10 cellular contexts compared by ENCODE assay signal in genomic region chr1:206911064-206911663, GRCh38. TPM values are rescaled to one million over a fixed set of nuclear protein-coding genes. Genes with fewer than 3 reads are reported as not detected.
DNase-seq lines count a peak whose midpoint lies in the region; ATAC-seq, FAIRE-seq and TF ChIP-seq lines count a peak whose summit lies in the region.
"Had no signal": no experiment of that assay in that cellular context is flagged by ENCODE, and none has a peak within 500 bp of the region (broad histone marks: within the 10 kb centered on the region; RNA-seq: fewer than 3 reads in every experiment).

No MANE protein-coding gene starts in this region.

- H3K27ac ChIP-seq in HEK293 (ENCODE audit: extremely low read depth, low read depth, low read length) (no peak overlapping the region), mammary epithelial cell (ENCODE audit: insufficient read depth, low read depth, low read length) (no peak overlapping the region), HepG2 (ENCODE audit: extremely low read length, insufficient read depth, low read length) (no peak overlapping the region), uterus (no peak overlapping the region)
- H3K27ac ChIP-seq: skin epidermis had no signal

- dilution Hi-C loops in mammary epithelial cell (cut with HindIII; ENCODE audit: low sequenced_read_pairs) = no loop called here

- BruUV-seq in mammary epithelial cell (replicated peaks; lab: Mats Ljungman, UMichigan) = no TSS peak
- BruUV-seq in HepG2 (replicated peaks; lab: Mats Ljungman, UMichigan) = no TSS peak

- H3K36me3 ChIP-seq in HEK293 (ENCODE audit: control insufficient read depth in 2 of 2, insufficient read depth in 1 of 2, low read length in 2 of 2) = no peaks in the 10 kb centered on the region
- no peaks in the 10 kb centered on the region for H3K36me3 ChIP-seq in mammary epithelial cell (ENCODE audit: insufficient read depth, low read length)
- no peaks in the 10 kb centered on the region for H3K36me3 ChIP-seq in HepG2 (replicated peaks in 1 of 2; ENCODE audit: control insufficient read depth in 1 of 2, insufficient read depth in 2 of 2, low read length in 2 of 2)
- H3K36me3 ChIP-seq in uterus = no peaks in the 10 kb centered on the region

- no peak overlapping the region for H2AFZ ChIP-seq in mammary epithelial cell (ENCODE audit: low read depth, low read length)
- H2AFZ ChIP-seq in HepG2 (ENCODE audit: low read length) = no peak overlapping the region

- in situ Hi-C loops in mammary epithelial cell (cut with MboI; ENCODE audit: low sequenced_read_pairs in 2 of 2) = loop anchor here (5.0 kb wide), 6 partner anchors 49 to 184 kb away; no protein-coding TSS in a partner anchor
- in situ Hi-C loops in HepG2 (cut with HindIII; ENCODE audit: extremely low pct_ligation_motif_present, low pct_unique_long_range_greater_than_20kb) = loop anchor here (5.0 to 25.0 kb wide), 2 partner anchors 174 to 274 kb away; partner anchors contain the start of gene DYRK3

- intact Hi-C loops in mammary epithelial cell (cut with micrococcal nuclease) = loop anchor here (1.0 kb wide), 3 partner anchors 46 to 421 kb away; partner anchors contain the start of genes EIF2D and IL20
- intact Hi-C loops in HepG2 (cut with micrococcal nuclease; ENCODE audit: unreplicated experiment) = loop anchor here (2.0 to 5.0 kb wide), 3 partner anchors 44 to 184 kb away; partner anchors contain the start of gene IL20
- intact Hi-C loops in uterus (cut with DNase I; ENCODE audit: low total_unique reads) = loop anchor here (5.0 kb wide), 1 partner anchor 174 kb away; no protein-coding TSS in a partner anchor

- H3K9ac ChIP-seq in mammary epithelial cell (ENCODE audit: insufficient read depth, low read length) = no peak overlapping the region
- no peak overlapping the region for H3K9ac ChIP-seq in HepG2 (ENCODE audit: insufficient read depth, low read depth, low read length)

- H3K27me3 ChIP-seq in mammary epithelial cell (ENCODE audit: insufficient read depth, low read length) (no peaks in the 10 kb centered on the region), HepG2 (ENCODE audit: control insufficient read depth in 1 of 2, insufficient read depth in 2 of 2, low read length in 2 of 2) (peaks cover 4 to 49% of the 10 kb centered on the region in 2 experiments), uterus (no peaks in the 10 kb centered on the region)

- H4K20me1 ChIP-seq in mammary epithelial cell (ENCODE audit: insufficient read depth, low read length) = no peaks in the 10 kb centered on the region
- H4K20me1 ChIP-seq in HepG2 (ENCODE audit: insufficient read depth, low read length) = no peaks in the 10 kb centered on the region

- ATAC-seq in HepG2 (0 out of 3 replicates have a peak, but pooled peaks have one; percentile 17), HG03460 (IDR thresholded peaks at IDR 0.05; ENCODE audit: unreplicated experiment) (no peak)

- no peak for TF ChIP-seq POLR2A in HepG2 (IDR thresholded peaks at IDR 0.05; ENCODE audit: insufficient read depth in 1 of 2, low read depth in 2 of 2, low read length in 2 of 2)
- TF ChIP-seq POLR2A in uterus (IDR thresholded peaks at IDR 0.05) = no peak

- TF ChIP-seq EP300 in HepG2 (IDR thresholded peaks at IDR 0.05; ENCODE audit: low read depth in 2 of 2, low read length in 2 of 2) (no peak), HepG2 (CRISPR knock-in tag; IDR thresholded peaks at IDR 0.05; ENCODE audit: borderline replicate concordance) (no peak)

- H3K79me2 ChIP-seq in mammary epithelial cell (ENCODE audit: insufficient read depth, low read length) (peaks cover 9% of the 10 kb centered on the region), HepG2 (ENCODE audit: insufficient read depth, low read length) (no peaks in the 10 kb centered on the region)

- no peak for FAIRE-seq in HepG2 (lab: Jason Lieb, UNC)

- WGBS in mammary epithelial cell (ENCODE audit: low coverage, missing lambda C conversion rate) = 7% methylated on average over 1 of the region's 1 CpG
- 0% methylated on average over 1 of the region's 1 CpG for WGBS in HepG2 (ENCODE audit: low lambda C conversion rate)

- H3K4me1 ChIP-seq in HEK293 (ENCODE audit: control insufficient read depth, insufficient read depth, low read length) (no peaks in the 10 kb centered on the region), mammary epithelial cell (ENCODE audit: insufficient read depth, low read length) (peaks cover 26% of the 10 kb centered on the region), HepG2 (ENCODE audit: insufficient read depth, low read length) (no peaks in the 10 kb centered on the region), uterus (peaks cover 0 to 7% of the 10 kb centered on the region in 2 donors)

- POLR2A ChIA-PET in HEK293 (lab: Yijun Ruan, JAX) (no interaction called here), HepG2 (lab: Yijun Ruan, JAX) (no interaction called here)

- no peak for TF ChIP-seq RAD21 in HepG2 (CRISPR knock-in tag; IDR thresholded peaks at IDR 0.05)

- H3K9me3 ChIP-seq in HEK293 (ENCODE audit: control insufficient read depth, insufficient read depth, low read depth, low read length) = no peaks in the 10 kb centered on the region
- H3K9me3 ChIP-seq in mammary epithelial cell (replicated peaks; ENCODE audit: insufficient read depth, low read length) = no peaks in the 10 kb centered on the region
- no peaks in the 10 kb centered on the region for H3K9me3 ChIP-seq in HepG2 (ENCODE audit: low read length)
- H3K9me3 ChIP-seq in uterus = no peaks in the 10 kb centered on the region

- H3K4me2 ChIP-seq in mammary epithelial cell (ENCODE audit: insufficient read depth, low read depth, low read length) (no peak overlapping the region), HepG2 (ENCODE audit: low read depth, low read length) (no peak overlapping the region)

- CTCF ChIA-PET in HEK293 (lab: Yijun Ruan, JAX) (interaction anchor here (0.5 to 4.3 kb wide), 59 partner anchors 10 to 924 kb away, joined by 3 to 73 read pairs (median 5); partner anchors contain the start of genes DYRK3, FCMR, IL20 and IL24), mammary epithelial cell (lab: Charles Lee; ENCODE audit: low non-redundant PET) (no interaction called here), HepG2 (lab: Yijun Ruan, JAX; ENCODE audit: low intra/inter-chr PET ratio, low total read pairs) (interaction anchor here (0.7 to 1.0 kb wide), 3 partner anchors 47 to 113 kb away, joined by 3 to 4 read pairs (median 3); no protein-coding TSS in a partner anchor)

- TF ChIP-seq CTCF in HEK293 (tag by site-specific recombination; IDR thresholded peaks at IDR 0.05) = 0 out of 2 replicates have a peak, but pooled peaks have one; percentile 14
- TF ChIP-seq CTCF in mammary epithelial cell (conservative IDR thresholded peaks at IDR 0.05 in 1 of 2, IDR thresholded peaks at IDR 0.05 in 1 of 2; ENCODE audit: extremely low read depth in 1 of 2, insufficient read depth in 1 of 2, low read depth in 1 of 2, low read length in 2 of 2) = peak; percentile 70 to 78
- TF ChIP-seq CTCF in HepG2 (CRISPR knock-in tag; IDR thresholded peaks at IDR 0.05) = peak; percentile 44
- TF ChIP-seq CTCF in uterus (IDR thresholded peaks at IDR 0.05) = peak; percentile 48 to 80 (median 73)

- DNase-seq in DMS114 treated with DMSO at 0.1 percent for 48 hours (lab: John Stamatoyannopoulos, UW; ENCODE audit: unreplicated experiment) (peak; percentile 50), NCI-H82 treated with DMSO at 0.1 percent for 48 hours (lab: John Stamatoyannopoulos, UW; ENCODE audit: unreplicated experiment) (peak; percentile 23), mammary epithelial cell (peak; percentile 60), HepG2 (ENCODE audit: low spot score) (peak; percentile 16), uterus (peak in 1 of 2 donors; percentile 51), NK-92 (lab: John Stamatoyannopoulos, UW; ENCODE audit: unreplicated experiment) (no peak)

- no peak overlapping the region for H3K4me3 ChIP-seq in HEK293 (ENCODE audit: low read depth, low read length)
- H3K4me3 ChIP-seq in mammary epithelial cell (replicated peaks in 1 of 3; ENCODE audit: insufficient read depth in 1 of 3, low read depth in 2 of 3, low read length in 3 of 3) = no peak overlapping the region
- H3K4me3 ChIP-seq in HepG2 (replicated peaks in 1 of 3; ENCODE audit: insufficient read depth in 1 of 3, low read depth in 2 of 3, low read length in 3 of 3) = no peak overlapping the region
- no peak overlapping the region for H3K4me3 ChIP-seq in uterus
- H3K4me3 ChIP-seq: skin epidermis had no signal

RNA-seq across cellular contexts. Expression of gene FCMR, which starts 10.6 kb away (rescaled TPM):
- 1 to 10 TPM; 1.2 to 5.0 TPM for total RNA-seq in mammary epithelial cell
- 5.4 TPM for polyA plus RNA-seq in mammary epithelial cell
- not detected for polyA minus RNA-seq in mammary epithelial cell
- total RNA-seq in HepG2 (2016; rRNA removed; fragmentation: Illumina TruSeq; extraction: Trizol) = not detected in 2 replicates
- total RNA-seq in HepG2 (2016; cell fraction: cytosol; rRNA removed; fragmentation: Illumina TruSeq; extraction: Trizol; ENCODE audit: low read depth) = not detected in 2 replicates
- total RNA-seq in HepG2 (2016; cell fraction: insoluble cytoplasmic fraction; rRNA removed; fragmentation: Illumina TruSeq; extraction: Trizol) = not detected in 2 replicates
- total RNA-seq in HepG2 (2016; cell fraction: membrane; rRNA removed; fragmentation: Illumina TruSeq; extraction: Trizol) = not detected in 2 replicates
- not detected in 2 replicates for total RNA-seq in HepG2 (2016; cell fraction: nucleus; rRNA removed; fragmentation: Illumina TruSeq; extraction: Trizol)
- polyA plus RNA-seq in HepG2 (2011; rRNA removed) = 0.47 TPM in 1 of 2 replicates, not detected in the other
- polyA plus RNA-seq in HepG2 (2011; cell fraction: cytosol; rRNA removed) = 0.10 TPM in 1 of 2 replicates, not detected in the other
- polyA plus RNA-seq in HepG2 (2011; cell fraction: nucleus; rRNA removed) = 0.10 TPM in 1 of 2 replicates, not detected in the other
- polyA plus RNA-seq in HepG2 (2012) = not detected in 2 replicates
- not detected in 2 replicates for polyA plus RNA-seq in HepG2 (2016; cell fraction: cytosol; fragmentation: Illumina TruSeq; extraction: Trizol; ENCODE audit: low read depth)
- polyA plus RNA-seq in HepG2 (2016; cell fraction: insoluble cytoplasmic fraction; fragmentation: Illumina TruSeq; extraction: Trizol; ENCODE audit: low read depth) = not detected in 2 replicates
- polyA plus RNA-seq in HepG2 (2016; cell fraction: membrane; fragmentation: Illumina TruSeq; extraction: Trizol; ENCODE audit: low read depth) = not detected in 2 replicates
- not detected in 2 replicates for polyA plus RNA-seq in HepG2 (2016; cell fraction: nucleus; fragmentation: Illumina TruSeq; extraction: Trizol; ENCODE audit: insufficient read depth, low read depth)
- 3.1 TPM in 1 of 2 replicates, not detected in the other for polyA minus RNA-seq in HepG2 (2011; rRNA and poly(A)+ RNA removed; ENCODE audit: low replicate concordance)
- not detected in 2 replicates for polyA minus RNA-seq in HepG2 (2011; cell fraction: cytosol; rRNA and poly(A)+ RNA removed)
- polyA minus RNA-seq in HepG2 (2011; cell fraction: nucleus; rRNA and poly(A)+ RNA removed) = not detected in 2 replicates
- total RNA-seq in uterus = 1 to 10 TPM in 2 of 4 donors, under 1 TPM in 1, not detected in 1; 0.59 to 1.7 (median 1.7) TPM

RNA-seq across cellular contexts. Expression of gene IL24, which starts 13.9 kb away (rescaled TPM):
- total RNA-seq in mammary epithelial cell (not detected), HepG2 (2016; rRNA removed; fragmentation: Illumina TruSeq; extraction: Trizol) (not detected in 2 replicates), uterus (not detected)
- polyA plus RNA-seq in mammary epithelial cell (0.09 TPM), HepG2 (2011; rRNA removed) (not detected in 2 replicates)
- not detected for polyA minus RNA-seq in mammary epithelial cell
- not detected in 2 replicates for total RNA-seq in HepG2 (2016; cell fraction: cytosol; rRNA removed; fragmentation: Illumina TruSeq; extraction: Trizol; ENCODE audit: low read depth)
- not detected in 2 replicates for total RNA-seq in HepG2 (2016; cell fraction: insoluble cytoplasmic fraction; rRNA removed; fragmentation: Illumina TruSeq; extraction: Trizol)
- not detected in 2 replicates for total RNA-seq in HepG2 (2016; cell fraction: membrane; rRNA removed; fragmentation: Illumina TruSeq; extraction: Trizol)
- not detected in 2 replicates for total RNA-seq in HepG2 (2016; cell fraction: nucleus; rRNA removed; fragmentation: Illumina TruSeq; extraction: Trizol)
- polyA plus RNA-seq in HepG2 (2011; cell fraction: cytosol; rRNA removed) = not detected in 2 replicates
- not detected in 2 replicates for polyA plus RNA-seq in HepG2 (2011; cell fraction: nucleus; rRNA removed)
- not detected in 2 replicates for polyA plus RNA-seq in HepG2 (2012)
- not detected in 2 replicates for polyA plus RNA-seq in HepG2 (2016; cell fraction: cytosol; fragmentation: Illumina TruSeq; extraction: Trizol; ENCODE audit: low read depth)
- not detected in 2 replicates for polyA plus RNA-seq in HepG2 (2016; cell fraction: insoluble cytoplasmic fraction; fragmentation: Illumina TruSeq; extraction: Trizol; ENCODE audit: low read depth)
- not detected in 2 replicates for polyA plus RNA-seq in HepG2 (2016; cell fraction: membrane; fragmentation: Illumina TruSeq; extraction: Trizol; ENCODE audit: low read depth)
- not detected in 2 replicates for polyA plus RNA-seq in HepG2 (2016; cell fraction: nucleus; fragmentation: Illumina TruSeq; extraction: Trizol; ENCODE audit: insufficient read depth, low read depth)
- polyA minus RNA-seq in HepG2 (2011; rRNA and poly(A)+ RNA removed; ENCODE audit: low replicate concordance) = 0.12 TPM in 1 of 2 replicates, not detected in the other
- not detected in 2 replicates for polyA minus RNA-seq in HepG2 (2011; cell fraction: cytosol; rRNA and poly(A)+ RNA removed)
- not detected in 2 replicates for polyA minus RNA-seq in HepG2 (2011; cell fraction: nucleus; rRNA and poly(A)+ RNA removed)

RNA-seq across cellular contexts. Expression of gene PIGR, which starts 35.1 kb away (rescaled TPM):
- 10 to 100 TPM in 1 of 2 donors, not detected in 1; 10.7 TPM for total RNA-seq in mammary epithelial cell
- polyA plus RNA-seq in mammary epithelial cell = 0.03 TPM
- polyA minus RNA-seq in mammary epithelial cell = 1.4 TPM
- not detected in 2 replicates for total RNA-seq in HepG2 (2016; rRNA removed; fragmentation: Illumina TruSeq; extraction: Trizol)
- not detected in 2 replicates for total RNA-seq in HepG2 (2016; cell fraction: cytosol; rRNA removed; fragmentation: Illumina TruSeq; extraction: Trizol; ENCODE audit: low read depth)
- total RNA-seq in HepG2 (2016; cell fraction: insoluble cytoplasmic fraction; rRNA removed; fragmentation: Illumina TruSeq; extraction: Trizol) = not detected in 2 replicates
- total RNA-seq in HepG2 (2016; cell fraction: membrane; rRNA removed; fragmentation: Illumina TruSeq; extraction: Trizol) = not detected in 2 replicates
- not detected in 2 replicates for total RNA-seq in HepG2 (2016; cell fraction: nucleus; rRNA removed; fragmentation: Illumina TruSeq; extraction: Trizol)
- 0.04 TPM in 1 of 2 replicates, not detected in the other for polyA plus RNA-seq in HepG2 (2011; rRNA removed)
- polyA plus RNA-seq in HepG2 (2011; cell fraction: cytosol; rRNA removed) = not detected in 2 replicates
- polyA plus RNA-seq in HepG2 (2011; cell fraction: nucleus; rRNA removed) = not detected in 2 replicates
- polyA plus RNA-seq in HepG2 (2012) = not detected in 2 replicates
- polyA plus RNA-seq in HepG2 (2016; cell fraction: cytosol; fragmentation: Illumina TruSeq; extraction: Trizol; ENCODE audit: low read depth) = not detected in 2 replicates
- polyA plus RNA-seq in HepG2 (2016; cell fraction: insoluble cytoplasmic fraction; fragmentation: Illumina TruSeq; extraction: Trizol; ENCODE audit: low read depth) = not detected in 2 replicates
- not detected in 2 replicates for polyA plus RNA-seq in HepG2 (2016; cell fraction: membrane; fragmentation: Illumina TruSeq; extraction: Trizol; ENCODE audit: low read depth)
- polyA plus RNA-seq in HepG2 (2016; cell fraction: nucleus; fragmentation: Illumina TruSeq; extraction: Trizol; ENCODE audit: insufficient read depth, low read depth) = not detected in 2 replicates
- not detected in 2 replicates for polyA minus RNA-seq in HepG2 (2011; rRNA and poly(A)+ RNA removed; ENCODE audit: low replicate concordance)
- polyA minus RNA-seq in HepG2 (2011; cell fraction: cytosol; rRNA and poly(A)+ RNA removed) = not detected in 2 replicates
- not detected in 2 replicates for polyA minus RNA-seq in HepG2 (2011; cell fraction: nucleus; rRNA and poly(A)+ RNA removed)
- total RNA-seq in uterus = 1 to 10 TPM in 3 of 4 donors, under 1 TPM in 1; 0.69 to 7.1 (median 3.1) TPM
- total RNA-seq: T-helper 2 cell treated with Interferon-gamma antibody and Interleukin-4, amounts not matched to agents 100 ng/mL and 5 ng/mL, for 36 hours had no signal

RNA-seq across cellular contexts. Expression of gene IL20, which starts 45.7 kb away (rescaled TPM):
- total RNA-seq in mammary epithelial cell (not detected), HepG2 (2016; rRNA removed; fragmentation: Illumina TruSeq; extraction: Trizol) (not detected in 2 replicates), uterus (10 to 100 TPM in 1 of 4 donors, not detected in 3; 40.6 TPM)
- polyA plus RNA-seq in mammary epithelial cell (0.10 TPM), HepG2 (2011; rRNA removed) (0.05 TPM in 1 of 2 replicates, not detected in the other)
- not detected for polyA minus RNA-seq in mammary epithelial cell
- not detected in 2 replicates for total RNA-seq in HepG2 (2016; cell fraction: cytosol; rRNA removed; fragmentation: Illumina TruSeq; extraction: Trizol; ENCODE audit: low read depth)
- not detected in 2 replicates for total RNA-seq in HepG2 (2016; cell fraction: insoluble cytoplasmic fraction; rRNA removed; fragmentation: Illumina TruSeq; extraction: Trizol)
- total RNA-seq in HepG2 (2016; cell fraction: membrane; rRNA removed; fragmentation: Illumina TruSeq; extraction: Trizol) = not detected in 2 replicates
- total RNA-seq in HepG2 (2016; cell fraction: nucleus; rRNA removed; fragmentation: Illumina TruSeq; extraction: Trizol) = not detected in 2 replicates
- not detected in 2 replicates for polyA plus RNA-seq in HepG2 (2011; cell fraction: cytosol; rRNA removed)
- not detected in 2 replicates for polyA plus RNA-seq in HepG2 (2011; cell fraction: nucleus; rRNA removed)
- not detected in 2 replicates for polyA plus RNA-seq in HepG2 (2012)
- polyA plus RNA-seq in HepG2 (2016; cell fraction: cytosol; fragmentation: Illumina TruSeq; extraction: Trizol; ENCODE audit: low read depth) = not detected in 2 replicates
- not detected in 2 replicates for polyA plus RNA-seq in HepG2 (2016; cell fraction: insoluble cytoplasmic fraction; fragmentation: Illumina TruSeq; extraction: Trizol; ENCODE audit: low read depth)
- polyA plus RNA-seq in HepG2 (2016; cell fraction: membrane; fragmentation: Illumina TruSeq; extraction: Trizol; ENCODE audit: low read depth) = not detected in 2 replicates
- polyA plus RNA-seq in HepG2 (2016; cell fraction: nucleus; fragmentation: Illumina TruSeq; extraction: Trizol; ENCODE audit: insufficient read depth, low read depth) = not detected in 2 replicates
- polyA minus RNA-seq in HepG2 (2011; rRNA and poly(A)+ RNA removed; ENCODE audit: low replicate concordance) = not detected in 2 replicates
- not detected in 2 replicates for polyA minus RNA-seq in HepG2 (2011; cell fraction: cytosol; rRNA and poly(A)+ RNA removed)
- polyA minus RNA-seq in HepG2 (2011; cell fraction: nucleus; rRNA and poly(A)+ RNA removed) = not detected in 2 replicates
- total RNA-seq: T-helper 2 cell treated with Interferon-gamma antibody and Interleukin-4, amounts not matched to agents 100 ng/mL and 5 ng/mL, for 36 hours had no signal

RNA-seq across cellular contexts. Expression of gene FCAMR, which starts 59.1 kb away (rescaled TPM):
- total RNA-seq in mammary epithelial cell = not detected
- not detected for polyA plus RNA-seq in mammary epithelial cell
- not detected for polyA minus RNA-seq in mammary epithelial cell
- not detected in 2 replicates for total RNA-seq in HepG2 (2016; rRNA removed; fragmentation: Illumina TruSeq; extraction: Trizol)
- not detected in 2 replicates for total RNA-seq in HepG2 (2016; cell fraction: cytosol; rRNA removed; fragmentation: Illumina TruSeq; extraction: Trizol; ENCODE audit: low read depth)
- total RNA-seq in HepG2 (2016; cell fraction: insoluble cytoplasmic fraction; rRNA removed; fragmentation: Illumina TruSeq; extraction: Trizol) = not detected in 2 replicates
- not detected in 2 replicates for total RNA-seq in HepG2 (2016; cell fraction: membrane; rRNA removed; fragmentation: Illumina TruSeq; extraction: Trizol)
- total RNA-seq in HepG2 (2016; cell fraction: nucleus; rRNA removed; fragmentation: Illumina TruSeq; extraction: Trizol) = not detected in 2 replicates
- polyA plus RNA-seq in HepG2 (2011; rRNA removed) = not detected in 2 replicates
- not detected in 2 replicates for polyA plus RNA-seq in HepG2 (2011; cell fraction: cytosol; rRNA removed)
- polyA plus RNA-seq in HepG2 (2011; cell fraction: nucleus; rRNA removed) = not detected in 2 replicates
- polyA plus RNA-seq in HepG2 (2012) = not detected in 2 replicates
- not detected in 2 replicates for polyA plus RNA-seq in HepG2 (2016; cell fraction: cytosol; fragmentation: Illumina TruSeq; extraction: Trizol; ENCODE audit: low read depth)
- not detected in 2 replicates for polyA plus RNA-seq in HepG2 (2016; cell fraction: insoluble cytoplasmic fraction; fragmentation: Illumina TruSeq; extraction: Trizol; ENCODE audit: low read depth)
- not detected in 2 replicates for polyA plus RNA-seq in HepG2 (2016; cell fraction: membrane; fragmentation: Illumina TruSeq; extraction: Trizol; ENCODE audit: low read depth)
- not detected in 2 replicates for polyA plus RNA-seq in HepG2 (2016; cell fraction: nucleus; fragmentation: Illumina TruSeq; extraction: Trizol; ENCODE audit: insufficient read depth, low read depth)
- polyA minus RNA-seq in HepG2 (2011; rRNA and poly(A)+ RNA removed; ENCODE audit: low replicate concordance) = not detected in 2 replicates
- not detected in 2 replicates for polyA minus RNA-seq in HepG2 (2011; cell fraction: cytosol; rRNA and poly(A)+ RNA removed)
- polyA minus RNA-seq in HepG2 (2011; cell fraction: nucleus; rRNA and poly(A)+ RNA removed) = not detected in 2 replicates
- total RNA-seq in uterus = not detected

Comparison
In these comparisons a context has a peak if more than half of its experiments do, and no peak if none do; other contexts are left out.
1. CTCF ChIP-seq: peak in every context shown above with its lines; median percentile 74 in mammary epithelial cell; 73 in uterus; 44 in HepG2; 14 in HEK293.